Comparison of ENCODE assay signal across 8 cellular contexts in the genomic region with DNA sequence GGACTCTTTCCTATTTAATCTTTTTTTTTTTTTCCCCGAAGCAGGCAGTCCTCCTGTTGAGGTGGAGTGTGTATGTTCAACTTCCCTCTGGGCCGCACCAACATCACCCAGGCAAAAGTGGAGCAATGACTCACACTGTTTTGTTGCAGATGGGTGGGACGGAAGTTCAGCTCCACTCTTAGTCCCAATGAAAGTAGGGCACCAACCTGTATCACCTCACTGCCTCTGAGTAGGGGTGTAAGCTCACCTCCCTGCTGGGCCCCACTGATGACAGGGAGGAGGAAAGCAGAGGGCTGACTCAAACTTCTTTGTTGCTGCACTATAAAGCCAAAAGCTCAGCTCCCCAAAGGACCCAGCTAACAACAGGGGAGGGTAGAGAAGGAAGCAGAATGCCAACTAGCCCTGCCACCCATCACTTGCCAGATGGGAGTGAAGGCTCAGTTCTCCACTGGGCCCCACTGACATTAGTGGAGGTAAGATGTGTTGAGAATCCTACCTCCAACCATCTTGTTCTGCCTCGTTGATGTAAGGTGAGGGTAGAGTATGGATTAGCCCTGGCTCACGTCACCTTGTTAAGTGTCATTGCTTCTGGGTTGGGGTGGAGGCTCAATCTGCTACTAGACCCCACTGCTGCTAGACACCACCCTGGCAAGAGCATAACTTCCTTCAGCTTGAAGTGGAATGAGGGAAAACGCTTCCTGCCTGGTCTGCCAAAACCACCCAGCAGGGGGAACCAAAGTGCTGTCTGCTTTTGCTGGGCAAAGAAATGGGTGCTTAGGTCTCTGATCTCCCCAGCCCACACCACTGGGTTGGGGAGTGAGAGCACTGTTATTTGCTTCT. TPM values are rescaled to one million over a fixed set of nuclear protein-coding genes. Genes with fewer than 3 reads are reported as not detected.
DNase-seq lines count a peak whose midpoint lies in the region; ATAC-seq lines count a peak whose summit lies in the region.

No MANE protein-coding gene starts in this region.

- DNase-seq in DMS53 (lab: John Stamatoyannopoulos, UW) = peak; percentile 76
- no peak for DNase-seq in DMS53 treated with DMSO at 0.1 percent for 48 hours (lab: John Stamatoyannopoulos, UW; ENCODE audit: unreplicated experiment)
- DNase-seq in T-cell = peak; percentile 35 to 79 (median 64)
- peak; percentile 43 for DNase-seq in activated naive CD8-positive, alpha-beta T cell treated with anti-CD3 and anti-CD28 coated beads, Interleukin-2, amount 50 U/mL, for 16 hours (ENCODE audit: low read depth, low spot score)
- DNase-seq in iPS-NIHi7 (ENCODE audit: extremely low spot score) = peak; percentile 73
- DNase-seq in stimulated activated CD4-positive, alpha-beta T cell treated with anti-CD3 and anti-CD28 coated beads, Interleukin-4, amount 100 ng/mL, for 1 hour = peak; percentile 69

- H3K9me3 Mint-ChIP-seq in T-cell = peaks cover 0 to 6% (median 0%) of the 10 kb centered on the region in 3 donors

- ATAC-seq in HG03135 (IDR thresholded peaks at IDR 0.05; ENCODE audit: unreplicated experiment) (peak; percentile 78), T-cell (replicated peaks in 1 of 4) (peak; percentile 73 to 88 (median 81)), GM21619 (IDR thresholded peaks at IDR 0.05; ENCODE audit: unreplicated experiment) (no peak)

- peaks cover 9% of the 10 kb centered on the region for H3K36me3 Mint-ChIP-seq in T-cell

- H3K27me3 Mint-ChIP-seq in T-cell = peaks cover 0 to 4% of the 10 kb centered on the region in 2 donors

- H3K4me1 Mint-ChIP-seq in T-cell = peaks cover 43 to 67% (median 65%) of the 10 kb centered on the region in 3 donors

- H3K4me3 Mint-ChIP-seq in T-cell = no peak overlapping the region

- POLR2A ChIA-PET in T-cell (lab: Charles Lee) = interaction anchor here in 1 of 2 donors (0.5 to 1.4 kb wide), 3 partner anchors 64 to 193 kb away, joined by 3 to 5 read pairs (median 5); no protein-coding TSS in a partner anchor

- peak overlapping the region; percentile 68 to 93 for H3K27ac Mint-ChIP-seq in T-cell

- CTCF ChIA-PET in T-cell (lab: Charles Lee) = interaction anchor here (0.7 to 2.4 kb wide), 17 partner anchors 11 to 274 kb away, joined by 3 to 10 read pairs (median 3); no protein-coding TSS in a partner anchor

RNA-seq across cellular contexts. Expression of gene RPS6KA3, which starts 14.1 kb away (rescaled TPM):
- 10 to 100 TPM; 65.2 to 89.9 (median 71.9) TPM for total RNA-seq in T-cell
